ENCODE assay signal across 8 cellular contexts in the genomic region with DNA sequence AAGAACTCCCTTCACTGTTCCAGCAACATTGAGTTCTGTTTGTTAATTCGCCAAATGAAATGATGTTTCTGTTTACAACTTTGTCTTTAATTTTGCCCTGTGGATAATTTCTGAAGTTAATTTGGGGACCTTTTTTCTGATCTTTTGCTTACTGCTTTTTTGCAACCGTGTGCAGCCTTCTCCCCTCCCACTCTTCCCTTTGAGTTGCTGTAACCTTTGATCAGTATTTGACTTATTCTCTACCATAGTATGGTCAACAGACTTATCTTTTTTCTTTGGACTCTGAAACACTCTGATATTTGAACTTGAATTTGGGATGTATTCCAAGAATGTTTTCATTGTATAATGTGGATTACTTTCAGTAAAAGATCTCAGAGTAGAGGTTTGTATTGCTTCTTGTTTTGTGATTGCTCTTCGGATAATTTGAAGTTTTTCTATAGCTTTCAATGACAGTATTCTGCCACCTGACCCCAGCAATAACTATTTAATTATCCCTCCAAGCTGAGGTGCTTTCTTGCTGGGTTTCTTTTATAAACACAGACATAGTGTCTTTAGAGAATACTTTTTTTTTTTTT. TPM values are rescaled to one million over a fixed set of nuclear protein-coding genes. Genes with fewer than 3 reads are reported as not detected.
DNase-seq lines count a peak whose midpoint lies in the region; ATAC-seq and TF ChIP-seq lines count a peak whose summit lies in the region.

No MANE protein-coding gene starts in this region.

- peak overlapping the region; percentile 31 for H3K9ac ChIP-seq in mesendoderm (ENCODE audit: low read length)

- H3K4me3 Mint-ChIP-seq in brain = peak overlapping the region; percentile 88 to 98 (median 94)

- peak overlapping the region in 9 of 10 donors; percentile 2 to 94 (median 85) for H3K27ac ChIP-seq in heart right ventricle
- no peak overlapping the region for H3K27ac ChIP-seq in mesendoderm (ENCODE audit: low read depth, low read length)
- no peak overlapping the region for H3K27ac ChIP-seq in aorta (ENCODE audit: low read depth in 1 of 2, low read length in 2 of 2)

- no peak overlapping the region for H3K56ac ChIP-seq in mesendoderm (ENCODE audit: low read length)

- H3K9me3 ChIP-seq in heart right ventricle = no peaks in the 10 kb centered on the region
- H3K9me3 ChIP-seq in aorta (ENCODE audit: control insufficient read depth, low read length) = no peaks in the 10 kb centered on the region

- no peaks in the 10 kb centered on the region for H3K9me3 Mint-ChIP-seq in brain

- 34 to 36% methylated on average over 3 of the region's 3 CpGs for WGBS in heart right ventricle, 2 donors
- no CpG with 5 or more reads among the region's 3 CpGs for WGBS in mesendoderm (ENCODE audit: extremely low coverage, insufficient coverage, low lambda C conversion rate)
- WGBS in aorta, 2 donors = 37 to 38% methylated on average over 3 of the region's 3 CpGs

- H3K27ac Mint-ChIP-seq in brain = peak overlapping the region; percentile 49 to 96 (median 91)

- no peak overlapping the region for H4K5ac ChIP-seq in mesendoderm (ENCODE audit: low read length)

- H2AK5ac ChIP-seq in mesendoderm (ENCODE audit: low read length) = no peak overlapping the region

- DNase-seq in heart right ventricle (no peak), left ventricle myocardium superior (no peak), mesendoderm (no peak), aorta (no peak), dermis blood vessel endothelial cell (no peak), HEK293T (ENCODE audit: extremely low spot score) (no peak), NCI-H2107 treated with DMSO at 0.1 percent for 48 hours (lab: John Stamatoyannopoulos, UW; ENCODE audit: unreplicated experiment) (no peak)

- H3K4me3 ChIP-seq in heart right ventricle = peak overlapping the region in 9 of 10 donors; percentile 65 to 92 (median 84)
- H3K4me3 ChIP-seq in mesendoderm (ENCODE audit: low read length) = no peak overlapping the region
- peak overlapping the region; percentile 52 to 98 for H3K4me3 ChIP-seq in aorta (ENCODE audit: low read length in 2 of 2)

- no peak overlapping the region for H2BK120ac ChIP-seq in mesendoderm (ENCODE audit: low read depth, low read length)

- H3K36me3 Mint-ChIP-seq in brain = peaks cover 27% of the 10 kb centered on the region

- H3K18ac ChIP-seq in mesendoderm (ENCODE audit: low read length) = no peak overlapping the region

- H3K27me3 Mint-ChIP-seq in brain = peaks cover 7% of the 10 kb centered on the region

- no peak overlapping the region for H2BK5ac ChIP-seq in mesendoderm (ENCODE audit: low read length)

- H3K36me3 ChIP-seq in heart right ventricle = peaks cover 0 to 33% (median 21%) of the 10 kb centered on the region in 9 donors
- peaks cover 2% of the 10 kb centered on the region for H3K36me3 ChIP-seq in mesendoderm (ENCODE audit: control insufficient read depth, insufficient read depth, low read length)
- H3K36me3 ChIP-seq in aorta (ENCODE audit: control insufficient read depth in 1 of 2, insufficient read depth in 2 of 2, low read length in 1 of 2) = peaks cover 6 to 7% of the 10 kb centered on the region in 2 donors

- no peak for ATAC-seq in heart right ventricle
- ATAC-seq in left ventricle myocardium superior = no peak
- no peak for ATAC-seq in aorta (ENCODE audit: low FRiP score)

- H4K8ac ChIP-seq in mesendoderm (ENCODE audit: low read depth, low read length) = no peak overlapping the region

- H3K4me1 ChIP-seq in heart right ventricle (peaks cover 0 to 45% (median 28%) of the 10 kb centered on the region in 9 donors), mesendoderm (ENCODE audit: control insufficient read depth, low read depth, low read length) (no peaks in the 10 kb centered on the region), aorta (ENCODE audit: control insufficient read depth in 1 of 2, insufficient read depth in 2 of 2, low read length in 2 of 2) (peaks cover 1 to 3% of the 10 kb centered on the region in 2 donors)

- no peak for TF ChIP-seq CTCF in heart right ventricle (IDR thresholded peaks at IDR 0.05)
- TF ChIP-seq CTCF in brain (conservative IDR thresholded peaks at IDR 0.05) = no peak

- H3K4me1 Mint-ChIP-seq in brain = peaks cover 45% of the 10 kb centered on the region

- H3K23ac ChIP-seq in mesendoderm (ENCODE audit: low read length) = no peak overlapping the region

- no peak overlapping the region for H3K4ac ChIP-seq in mesendoderm (ENCODE audit: low read depth, low read length)

- CTCF ChIA-PET in HEK293T (lab: Yijun Ruan, JAX) = interaction anchor here (0.7 to 0.9 kb wide), 3 partner anchors 11 to 1414 kb away, joined by 3 to 4 read pairs (median 4); no protein-coding TSS in a partner anchor

- peaks cover 2% of the 10 kb centered on the region for H3K79me1 ChIP-seq in mesendoderm (ENCODE audit: low read length)

- peak overlapping the region; percentile 1 for H3K4me2 ChIP-seq in mesendoderm (ENCODE audit: low read length)

- H3K27me3 ChIP-seq in heart right ventricle (no peaks in the 10 kb centered on the region), mesendoderm (ENCODE audit: insufficient read depth, low read length, poor library complexity) (no peaks in the 10 kb centered on the region), aorta (ENCODE audit: control insufficient read depth in 1 of 2, insufficient read depth in 2 of 2, low read length in 1 of 2) (no peaks in the 10 kb centered on the region)

- POLR2A ChIA-PET in HEK293T (lab: Yijun Ruan, JAX) = no interaction called here

- H2BK15ac ChIP-seq in mesendoderm (replicated peaks; ENCODE audit: low read depth) = no peak overlapping the region

- intact Hi-C loops in heart right ventricle (cut with DNase I) = loop anchor here in 1 of 10 donors (2.0 kb wide), 1 partner anchor 69 kb away; no protein-coding TSS in a partner anchor
- intact Hi-C loops in left ventricle myocardium superior (cut with micrococcal nuclease) = no loop called here
- intact Hi-C loops in aorta (cut with DNase I) = no loop called here

- H3K79me2 ChIP-seq in mesendoderm (ENCODE audit: control insufficient read depth, insufficient read depth, low read length) = peaks cover 16% of the 10 kb centered on the region

TF ChIP-seq in HEK293T, 16 proteins besides CTCF, POLR2A, EP300 and RAD21:
- TF ChIP-seq NFRKB (IDR thresholded peaks at IDR 0.05) (no peak), TARDBP (IDR thresholded peaks at IDR 0.05) (no peak), HDGF (IDR thresholded peaks at IDR 0.05; ENCODE audit: borderline replicate concordance) (no peak), ELF4 (IDR thresholded peaks at IDR 0.05) (no peak), ZNF384 (IDR thresholded peaks at IDR 0.05) (no peak), ARNT (IDR thresholded peaks at IDR 0.05) (no peak), L3MBTL2 (conservative IDR thresholded peaks at IDR 0.05) (no peak), FOXM1 (IDR thresholded peaks at IDR 0.05; ENCODE audit: borderline replicate concordance) (no peak), SP1 (IDR thresholded peaks at IDR 0.05) (no peak), LEF1 (IDR thresholded peaks at IDR 0.05; ENCODE audit: borderline replicate concordance) (no peak), BHLHE40 (IDR thresholded peaks at IDR 0.05; ENCODE audit: borderline replicate concordance) (no peak)

RNA-seq across cellular contexts. Expression of a gene that starts 1.7 kb away (rescaled TPM):
- total RNA-seq in heart right ventricle = 100 to 1,000 TPM in 7 of 10 donors, 10 to 100 TPM in 3; 84.9 to 126 (median 103) TPM
- 100 to 1,000 TPM in 1 of 2 donors, 10 to 100 TPM in 1; 63.3 to 123 TPM for polyA plus RNA-seq in heart right ventricle
- 111 TPM for total RNA-seq in left ventricle myocardium superior
- 14.3 TPM for polyA plus RNA-seq in brain (ENCODE audit: insufficient read depth, low read depth, low replicate concordance)
- 60.8 TPM for polyA plus RNA-seq in mesendoderm (2013, experiment 1 of 2)
- polyA plus RNA-seq in mesendoderm (2013, experiment 2 of 2) = 62.2 TPM
- 10 to 100 TPM; 35.0 to 36.0 TPM for total RNA-seq in aorta
- 10 to 100 TPM; 34.2 to 43.3 TPM for polyA plus RNA-seq in aorta
- 34.4 and 48.6 TPM in 2 replicates for total RNA-seq in dermis blood vessel endothelial cell

RNA-seq across cellular contexts. Expression of a gene that starts 46.2 kb away (rescaled TPM):
- 1 to 10 TPM in 1 of 10 donors, under 1 TPM in 7, not detected in 2; 0.11 to 1.1 (median 0.21) TPM for total RNA-seq in heart right ventricle
- polyA plus RNA-seq in heart right ventricle = not detected
- total RNA-seq in left ventricle myocardium superior = 0.99 TPM
- 0.22 TPM for polyA plus RNA-seq in brain (ENCODE audit: insufficient read depth, low read depth, low replicate concordance)
- 0.62 TPM for polyA plus RNA-seq in mesendoderm (2013, experiment 1 of 2)
- polyA plus RNA-seq in mesendoderm (2013, experiment 2 of 2) = 0.64 TPM
- total RNA-seq in aorta = under 1 TPM in 1 of 2 donors, not detected in 1; 0.36 TPM
- polyA plus RNA-seq in aorta = not detected
- total RNA-seq in dermis blood vessel endothelial cell = 0.09 and 0.51 TPM in 2 replicates

RNA-seq across cellular contexts. Expression of a gene that starts 57.2 kb away (rescaled TPM):
- total RNA-seq in heart right ventricle = 1 to 10 TPM; 6.1 to 8.9 (median 6.4) TPM
- 1 to 10 TPM; 2.0 to 2.7 TPM for polyA plus RNA-seq in heart right ventricle
- 6.7 TPM for total RNA-seq in left ventricle myocardium superior
- 4.7 TPM for polyA plus RNA-seq in brain (ENCODE audit: insufficient read depth, low read depth, low replicate concordance)
- 25.0 TPM for polyA plus RNA-seq in mesendoderm (2013, experiment 1 of 2)
- 25.0 TPM for polyA plus RNA-seq in mesendoderm (2013, experiment 2 of 2)
- 1 to 10 TPM; 4.7 TPM for total RNA-seq in aorta
- 1 to 10 TPM; 1.6 to 3.5 TPM for polyA plus RNA-seq in aorta
- total RNA-seq in dermis blood vessel endothelial cell = 6.8 and 14.4 TPM in 2 replicates

RNA-seq across cellular contexts. Expression of a gene that starts 57.3 kb away (rescaled TPM):
- 10 to 100 TPM in 3 of 10 donors, 1 to 10 TPM in 7; 7.6 to 12.8 (median 9.2) TPM for total RNA-seq in heart right ventricle
- polyA plus RNA-seq in heart right ventricle = 1 to 10 TPM; 3.7 to 9.4 TPM
- 7.1 TPM for total RNA-seq in left ventricle myocardium superior
- polyA plus RNA-seq in brain (ENCODE audit: insufficient read depth, low read depth, low replicate concordance) = 10.2 TPM
- 46.8 TPM for polyA plus RNA-seq in mesendoderm (2013, experiment 1 of 2)
- 46.8 TPM for polyA plus RNA-seq in mesendoderm (2013, experiment 2 of 2)
- 10 to 100 TPM in 1 of 2 donors, 1 to 10 TPM in 1; 8.9 to 11.0 TPM for total RNA-seq in aorta
- 1 to 10 TPM; 2.4 to 7.5 TPM for polyA plus RNA-seq in aorta
- total RNA-seq in dermis blood vessel endothelial cell = 7.0 and 9.4 TPM in 2 replicates

Comparison
In these comparisons a context has a peak if more than half of its experiments do, and no peak if none do; other contexts are left out.
1. H3K27ac ChIP-seq: peak in heart right ventricle (9 of 10); none in mesendoderm (single experiment) and aorta (0 of 2).